In genomic region chr2:241150660-241151530, GRCh38 we compare ENCODE assay signal across 6 cellular contexts. TPM values are rescaled to one million over a fixed set of nuclear protein-coding genes. Genes with fewer than 3 reads are reported as not detected.
DNase-seq lines count a peak whose midpoint lies in the region; ATAC-seq and TF ChIP-seq lines count a peak whose summit lies in the region.

No MANE protein-coding gene starts in this region.

- H3K27ac ChIP-seq in lower lobe of right lung = peak overlapping the region; percentile 85

- no peak for DNase-seq in activated T-cell treated with anti-CD3 and anti-CD28 coated beads, Interleukin-2, amount 50 U/mL, for 72 hours
- DNase-seq in lower lobe of right lung = no peak
- DNase-seq in NCI-H345 treated with DMSO at 0.1 percent for 48 hours (lab: John Stamatoyannopoulos, UW; ENCODE audit: unreplicated experiment) = no peak

- ATAC-seq in GM19035 (IDR thresholded peaks at IDR 0.05; ENCODE audit: unreplicated experiment) (peak; percentile 17), lower lobe of right lung (peak; percentile 7 to 18), HG02981 (IDR thresholded peaks at IDR 0.05; ENCODE audit: unreplicated experiment) (no peak), HG03095 (IDR thresholded peaks at IDR 0.05; ENCODE audit: unreplicated experiment) (no peak)
- ATAC-seq in activated T-cell treated with anti-CD3 and anti-CD28 coated beads, Interleukin-2, amount 50 U/mL, for 72 hours (replicated peaks in 1 of 2) = no peak

- peaks cover 23% of the 10 kb centered on the region for H3K4me1 ChIP-seq in lower lobe of right lung

- H3K27ac Mint-ChIP-seq in activated T-cell treated with anti-CD3 and anti-CD28 coated beads, Interleukin-2, amount 50 U/mL, for 72 hours = no peak overlapping the region

- H3K9me3 ChIP-seq in lower lobe of right lung = no peaks in the 10 kb centered on the region

- intact Hi-C loops in lower lobe of right lung (cut with DNase I) = no loop called here

- no peaks in the 10 kb centered on the region for H3K27me3 ChIP-seq in lower lobe of right lung (ENCODE audit: low read depth)

- H3K4me3 Mint-ChIP-seq in activated T-cell treated with anti-CD3 and anti-CD28 coated beads, Interleukin-2, amount 50 U/mL, for 72 hours = peak overlapping the region; percentile 83 to 85

- no peaks in the 10 kb centered on the region for H3K9me3 Mint-ChIP-seq in activated T-cell treated with anti-CD3 and anti-CD28 coated beads, Interleukin-2, amount 50 U/mL, for 72 hours

- no peaks in the 10 kb centered on the region for H3K27me3 Mint-ChIP-seq in activated T-cell treated with anti-CD3 and anti-CD28 coated beads, Interleukin-2, amount 50 U/mL, for 72 hours (ENCODE audit: low read depth)

- H3K4me3 ChIP-seq in lower lobe of right lung = peak overlapping the region; percentile 98

- TF ChIP-seq CTCF in lower lobe of right lung (IDR thresholded peaks at IDR 0.05) = no peak

- H3K4me1 Mint-ChIP-seq in activated T-cell treated with anti-CD3 and anti-CD28 coated beads, Interleukin-2, amount 50 U/mL, for 72 hours (ENCODE audit: low read depth) = peaks cover 69% of the 10 kb centered on the region

- peaks cover 5 to 11% of the 10 kb centered on the region in 2 donors for H3K36me3 Mint-ChIP-seq in activated T-cell treated with anti-CD3 and anti-CD28 coated beads, Interleukin-2, amount 50 U/mL, for 72 hours (ENCODE audit: insufficient read depth in 2 of 2)

- peaks cover 26% of the 10 kb centered on the region for H3K36me3 ChIP-seq in lower lobe of right lung

RNA-seq across cellular contexts. Expression of gene PPP1R7, which starts 0.6 kb away (rescaled TPM):
- total RNA-seq in activated T-cell treated with anti-CD3 and anti-CD28 coated beads, Interleukin-2, amount 50 U/mL, for 72 hours = 10 to 100 TPM; 89.1 to 97.8 TPM
- total RNA-seq in lower lobe of right lung = 58.9 TPM

RNA-seq across cellular contexts. Expression of gene PASK, which starts 1.6 kb away (rescaled TPM):
- 100 to 1,000 TPM; 123 to 171 TPM for total RNA-seq in activated T-cell treated with anti-CD3 and anti-CD28 coated beads, Interleukin-2, amount 50 U/mL, for 72 hours
- 10.8 TPM for total RNA-seq in lower lobe of right lung

RNA-seq across cellular contexts. Expression of gene ANO7, which starts 37.6 kb away (rescaled TPM):
- total RNA-seq in activated T-cell treated with anti-CD3 and anti-CD28 coated beads, Interleukin-2, amount 50 U/mL, for 72 hours = under 1 TPM; 0.72 to 0.90 TPM
- 1.3 TPM for total RNA-seq in lower lobe of right lung

RNA-seq across cellular contexts. Expression of gene MTERF4, which starts 48.8 kb away (rescaled TPM):
- 10 to 100 TPM; 48.7 to 53.7 TPM for total RNA-seq in activated T-cell treated with anti-CD3 and anti-CD28 coated beads, Interleukin-2, amount 50 U/mL, for 72 hours
- total RNA-seq in lower lobe of right lung = 32.0 TPM

Comparison
In these comparisons a context has a peak if more than half of its experiments do, and no peak if none do; other contexts are left out.
1. ATAC-seq: peak in GM19035 (single experiment) and lower lobe of right lung (2 of 2); none in activated T-cell treated with anti-CD3 and anti-CD28 coated beads, Interleukin-2, amount 50 U/mL, for 72 hours (0 of 2), HG02981 (single experiment) and HG03095 (single experiment).
2. RNA of gene PASK, which starts 1.6 kb away (total RNA-seq): 123 to 171 TPM in activated T-cell treated with anti-CD3 and anti-CD28 coated beads, Interleukin-2, amount 50 U/mL, for 72 hours; 10.8 TPM in lower lobe of right lung (single experiment); every median in the first group is over 10 times any median in the second.